ENCODE assay signal across 8 cellular contexts in genomic region chr3:187130346-187131066, GRCh38. TPM values are rescaled to one million over a fixed set of nuclear protein-coding genes. Genes with fewer than 3 reads are reported as not detected.
DNase-seq lines count a peak whose midpoint lies in the region; ATAC-seq and TF ChIP-seq lines count a peak whose summit lies in the region.

No MANE protein-coding gene starts in this region.

- H3K27me3 ChIP-seq in BE2C (no peaks in the 10 kb centered on the region), HAP-1 (ENCODE audit: low read depth) (no peaks in the 10 kb centered on the region)

- intact Hi-C loops in natural killer cell (cut with micrococcal nuclease): loop anchor here (1.0 to 10.0 kb wide), 3 partner anchors 9 to 556 kb away; partner anchors contain the start of genes DNAJB11, EIF4A2 and RPL39L

- peak; percentile 46 for DNase-seq in GM13976 (ENCODE audit: low spot score)
- peak; percentile 83 for DNase-seq in central memory CD4-positive, alpha-beta T cell
- no peak for DNase-seq in natural killer cell
- no peak for DNase-seq in BE2C
- no peak for DNase-seq in HAP-1 (ENCODE audit: low spot score in 2 of 2)
- no peak for DNase-seq in NCI-H1092 treated with DMSO at 0.1 percent for 48 hours (lab: John Stamatoyannopoulos, UW)

- H3K4me1 Mint-ChIP-seq in natural killer cell: peaks cover 47 to 50% of the 10 kb centered on the region in 2 donors

- H3K4me1 ChIP-seq in BE2C (no peaks in the 10 kb centered on the region), HAP-1 (no peaks in the 10 kb centered on the region)

- in situ Hi-C loops in GM13976 (cut with MboI; ENCODE audit: low sequenced_read_pairs, unreplicated experiment) (no loop called here), HAP-1 (cut with MboI; ENCODE audit: low sequenced_read_pairs) (loop anchor here (25.0 kb wide), 1 partner anchor 293 kb away; the partner anchor contains the start of gene ADIPOQ)

- peak overlapping the region; percentile 71 for H3K4me3 Mint-ChIP-seq in natural killer cell

- H3K36me3 ChIP-seq in BE2C: no peaks in the 10 kb centered on the region
- H3K36me3 ChIP-seq in HAP-1 (replicated peaks): peaks cover 4% of the 10 kb centered on the region

- ATAC-seq in HG02798 (IDR thresholded peaks at IDR 0.05; ENCODE audit: poor library complexity, unreplicated experiment): peak; percentile 80
- ATAC-seq in SK-N-SH treated with all-trans-retinoic acid at 6 μM for 48 hours: peak; percentile 27; the same call in 1 of the 3 replicates
- peak; percentile 89 to 97 (median 96) for ATAC-seq in natural killer cell

- H3K4me3 ChIP-seq in BE2C (ENCODE audit: low read depth, low read length) (no peak overlapping the region), HAP-1 (no peak overlapping the region)

- H3K27me3 Mint-ChIP-seq in natural killer cell (ENCODE audit: low read depth in 2 of 2): no peaks in the 10 kb centered on the region

- peaks cover 0 to 6% of the 10 kb centered on the region in 2 donors for H3K9me3 Mint-ChIP-seq in natural killer cell

- TF ChIP-seq CTCF in GM13976 (IDR thresholded peaks at IDR 0.05; ENCODE audit: borderline replicate concordance, control extremely low read depth, extremely low read depth, insufficient read depth, missing control alignments) (no peak), natural killer cell (IDR thresholded peaks at IDR 0.05) (no peak), BE2C (IDR thresholded peaks at IDR 0.05; ENCODE audit: low read depth, low read length) (no peak)

- H3K9me3 ChIP-seq in BE2C (no peaks in the 10 kb centered on the region), HAP-1 (0 out of 2 replicates have a peak, but pooled peaks cover 3% of the 10 kb centered on the region)

- H3K36me3 Mint-ChIP-seq in natural killer cell: peaks cover 9% of the 10 kb centered on the region

- H3K27ac Mint-ChIP-seq in natural killer cell: peak overlapping the region; percentile 99

TF ChIP-seq in SK-N-SH treated with all-trans-retinoic acid at 6 μM for 48 hours, 23 proteins besides CTCF, POLR2A, EP300 and RAD21:
- no peak for TF ChIP-seq ZFP3 (CRISPR knock-in tag; IDR thresholded peaks at IDR 0.05)
- no peak for TF ChIP-seq TCF4 (CRISPR knock-in tag; IDR thresholded peaks at IDR 0.05; ENCODE audit: borderline replicate concordance)
- TF ChIP-seq, protein P1, sequence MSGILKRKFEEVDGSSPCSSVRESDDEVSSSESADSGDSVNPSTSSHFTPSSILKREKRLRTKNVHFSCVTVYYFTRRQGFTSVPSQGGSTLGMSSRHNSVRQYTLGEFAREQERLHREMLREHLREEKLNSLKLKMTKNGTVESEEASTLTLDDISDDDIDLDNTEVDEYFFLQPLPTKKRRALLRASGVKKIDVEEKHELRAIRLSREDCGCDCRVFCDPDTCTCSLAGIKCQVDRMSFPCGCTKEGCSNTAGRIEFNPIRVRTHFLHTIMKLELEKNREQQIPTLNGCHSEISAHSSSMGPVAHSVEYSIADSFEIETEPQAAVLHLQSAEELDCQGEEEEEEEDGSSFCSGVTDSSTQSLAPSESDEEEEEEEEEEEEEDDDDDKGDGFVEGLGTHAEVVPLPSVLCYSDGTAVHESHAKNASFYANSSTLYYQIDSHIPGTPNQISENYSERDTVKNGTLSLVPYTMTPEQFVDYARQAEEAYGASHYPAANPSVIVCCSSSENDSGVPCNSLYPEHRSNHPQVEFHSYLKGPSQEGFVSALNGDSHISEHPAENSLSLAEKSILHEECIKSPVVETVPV (CRISPR knock-in tag; IDR thresholded peaks at IDR 0.05): no peak
- TF ChIP-seq, protein P2, sequence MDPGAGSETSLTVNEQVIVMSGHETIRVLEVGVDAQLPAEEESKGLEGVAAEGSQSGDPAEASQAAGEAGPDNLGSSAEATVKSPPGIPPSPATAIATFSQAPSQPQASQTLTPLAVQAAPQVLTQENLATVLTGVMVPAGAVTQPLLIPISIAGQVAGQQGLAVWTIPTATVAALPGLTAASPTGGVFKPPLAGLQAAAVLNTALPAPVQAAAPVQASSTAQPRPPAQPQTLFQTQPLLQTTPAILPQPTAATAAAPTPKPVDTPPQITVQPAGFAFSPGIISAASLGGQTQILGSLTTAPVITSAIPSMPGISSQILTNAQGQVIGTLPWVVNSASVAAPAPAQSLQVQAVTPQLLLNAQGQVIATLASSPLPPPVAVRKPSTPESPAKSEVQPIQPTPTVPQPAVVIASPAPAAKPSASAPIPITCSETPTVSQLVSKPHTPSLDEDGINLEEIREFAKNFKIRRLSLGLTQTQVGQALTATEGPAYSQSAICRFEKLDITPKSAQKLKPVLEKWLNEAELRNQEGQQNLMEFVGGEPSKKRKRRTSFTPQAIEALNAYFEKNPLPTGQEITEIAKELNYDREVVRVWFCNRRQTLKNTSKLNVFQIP (CRISPR knock-in tag; IDR thresholded peaks at IDR 0.05; ENCODE audit: borderline replicate concordance, low read depth): no peak
- TF ChIP-seq ARNTL (CRISPR knock-in tag; IDR thresholded peaks at IDR 0.05; ENCODE audit: borderline replicate concordance, low read depth): no peak
- TF ChIP-seq OSR1 (CRISPR knock-in tag; IDR thresholded peaks at IDR 0.05): no peak
- TF ChIP-seq PATZ1 (CRISPR knock-in tag; IDR thresholded peaks at IDR 0.05; ENCODE audit: borderline replicate concordance): no peak
- no peak for TF ChIP-seq ISL1 (CRISPR knock-in tag; IDR thresholded peaks at IDR 0.05)
- TF ChIP-seq ESRRG (CRISPR knock-in tag; IDR thresholded peaks at IDR 0.05): no peak
- TF ChIP-seq BACH2 (CRISPR knock-in tag; IDR thresholded peaks at IDR 0.05; ENCODE audit: borderline replicate concordance): no peak
- TF ChIP-seq ZNF565 (CRISPR knock-in tag; conservative IDR thresholded peaks at IDR 0.05; ENCODE audit: low read depth): no peak
- TF ChIP-seq ZNF8 (CRISPR knock-in tag; IDR thresholded peaks at IDR 0.05): no peak
- TF ChIP-seq ZNF70 (CRISPR knock-in tag; IDR thresholded peaks at IDR 0.05): no peak
- no peak for TF ChIP-seq ZFP30 (CRISPR knock-in tag; IDR thresholded peaks at IDR 0.05)
- no peak for TF ChIP-seq TOX (CRISPR knock-in tag; IDR thresholded peaks at IDR 0.05; ENCODE audit: borderline replicate concordance)
- no peak for TF ChIP-seq CSDC2 (CRISPR knock-in tag; IDR thresholded peaks at IDR 0.05)
- TF ChIP-seq SNAI2 (CRISPR knock-in tag; IDR thresholded peaks at IDR 0.05): no peak
- TF ChIP-seq PPARA (CRISPR knock-in tag; IDR thresholded peaks at IDR 0.05; ENCODE audit: borderline replicate concordance): no peak
- TF ChIP-seq, protein P3, sequence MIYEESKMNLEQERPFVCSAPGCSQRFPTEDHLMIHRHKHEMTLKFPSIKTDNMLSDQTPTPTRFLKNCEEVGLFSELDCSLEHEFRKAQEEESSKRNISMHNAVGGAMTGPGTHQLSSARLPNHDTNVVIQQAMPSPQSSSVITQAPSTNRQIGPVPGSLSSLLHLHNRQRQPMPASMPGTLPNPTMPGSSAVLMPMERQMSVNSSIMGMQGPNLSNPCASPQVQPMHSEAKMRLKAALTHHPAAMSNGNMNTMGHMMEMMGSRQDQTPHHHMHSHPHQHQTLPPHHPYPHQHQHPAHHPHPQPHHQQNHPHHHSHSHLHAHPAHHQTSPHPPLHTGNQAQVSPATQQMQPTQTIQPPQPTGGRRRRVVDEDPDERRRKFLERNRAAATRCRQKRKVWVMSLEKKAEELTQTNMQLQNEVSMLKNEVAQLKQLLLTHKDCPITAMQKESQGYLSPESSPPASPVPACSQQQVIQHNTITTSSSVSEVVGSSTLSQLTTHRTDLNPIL (CRISPR knock-in tag; IDR thresholded peaks at IDR 0.05; ENCODE audit: low read depth): no peak

RNA-seq across cellular contexts. Expression of gene RPL39L, which starts 8.8 kb away (rescaled TPM):
- total RNA-seq in natural killer cell: 1 to 10 TPM; 3.1 to 6.6 (median 4.3) TPM
- 21.9 TPM for polyA plus RNA-seq in BE2C (2012; ENCODE audit: insufficient read depth, insufficient read length, low read depth)

Comparison
In these comparisons a context has a peak if more than half of its experiments do, and no peak if none do; other contexts are left out.
1. DNase-seq: peak in GM13976 (single experiment) and central memory CD4-positive, alpha-beta T cell (single experiment); none in natural killer cell (single experiment), BE2C (single experiment), HAP-1 (0 of 2) and NCI-H1092 treated with DMSO at 0.1 percent for 48 hours (single experiment).
2. ATAC-seq: peak in every context shown above with its lines; median percentile 96 in natural killer cell; 80 in HG02798; 27 in SK-N-SH treated with all-trans-retinoic acid at 6 μM for 48 hours.